In genomic region chr21:42002421-42002958, GRCh38 we compare ENCODE assay signal across 8 cellular contexts. TPM values are rescaled to one million over a fixed set of nuclear protein-coding genes. Genes with fewer than 3 reads are reported as not detected.
A peak's percentile ranks its signal among the peaks of the same experiment; 100 is the strongest.
DNase-seq lines count a peak whose midpoint lies in the region; ATAC-seq and TF ChIP-seq lines count a peak whose summit lies in the region.

No MANE protein-coding gene starts in this region.

- H3K4me1 Mint-ChIP-seq in activated CD8-positive, alpha-beta T cell treated with anti-CD3 and anti-CD28 coated beads for 36 hours (ENCODE audit: low read depth): peaks cover 54% of the 10 kb centered on the region
- H3K4me1 Mint-ChIP-seq in stimulated activated naive CD8-positive, alpha-beta T cell treated with anti-CD3 and anti-CD28 coated beads, Interleukin-15, Interleukin-2, amounts not matched to agents 100 ng/mL and 50 ng/mL, for 24 hours (ENCODE audit: low read depth): peaks cover 75% of the 10 kb centered on the region

- peak overlapping the region; percentile 2 for H3K4me3 Mint-ChIP-seq in activated CD8-positive, alpha-beta T cell treated with anti-CD3 and anti-CD28 coated beads for 36 hours
- peak overlapping the region; percentile 69 for H3K4me3 Mint-ChIP-seq in stimulated activated naive CD8-positive, alpha-beta T cell treated with anti-CD3 and anti-CD28 coated beads, Interleukin-15, Interleukin-2, amounts not matched to agents 100 ng/mL and 50 ng/mL, for 24 hours

- DNase-seq in activated CD8-positive, alpha-beta T cell treated with anti-CD3 and anti-CD28 coated beads for 36 hours: peak; percentile 87
- peak; percentile 63 for DNase-seq in fibroblast of the conjunctiva (ENCODE audit: low read depth)
- no peak for DNase-seq in mucosa of gallbladder (ENCODE audit: low spot score)
- no peak for DNase-seq in NAMALWA (ENCODE audit: low spot score)
- no peak for DNase-seq in activated gamma-delta T cell treated with Interleukin-2 at 50 U/mL for 16 hours

- intact Hi-C loops in activated CD8-positive, alpha-beta T cell treated with anti-CD3 and anti-CD28 coated beads for 36 hours (cut with micrococcal nuclease): loop anchor here (5.0 to 10.0 kb wide), 2 partner anchors 105 to 232 kb away; no protein-coding TSS in a partner anchor

- CTCF ChIA-PET in activated CD8-positive, alpha-beta T cell treated with anti-CD3 and anti-CD28 coated beads for 36 hours (lab: Charles Lee): interaction anchor here (1.0 to 2.0 kb wide), 3 partner anchors 20 to 106 kb away, joined by 4 to 8 read pairs (median 6); no protein-coding TSS in a partner anchor

- H3K27me3 Mint-ChIP-seq in activated CD8-positive, alpha-beta T cell treated with anti-CD3 and anti-CD28 coated beads for 36 hours: no peaks in the 10 kb centered on the region
- H3K27me3 Mint-ChIP-seq in stimulated activated naive CD8-positive, alpha-beta T cell treated with anti-CD3 and anti-CD28 coated beads, Interleukin-15, Interleukin-2, amounts not matched to agents 100 ng/mL and 50 ng/mL, for 24 hours: no peaks in the 10 kb centered on the region

- peak overlapping the region; percentile 88 for H3K27ac Mint-ChIP-seq in activated CD8-positive, alpha-beta T cell treated with anti-CD3 and anti-CD28 coated beads for 36 hours
- peak overlapping the region; percentile 93 for H3K27ac Mint-ChIP-seq in stimulated activated naive CD8-positive, alpha-beta T cell treated with anti-CD3 and anti-CD28 coated beads, Interleukin-15, Interleukin-2, amounts not matched to agents 100 ng/mL and 50 ng/mL, for 24 hours

- POLR2A ChIA-PET in activated CD8-positive, alpha-beta T cell treated with anti-CD3 and anti-CD28 coated beads for 36 hours (lab: Charles Lee): interaction anchor here (0.7 to 1.6 kb wide), 6 partner anchors 27 to 125 kb away, joined by 3 to 5 read pairs (median 3); no protein-coding TSS in a partner anchor

- ATAC-seq in GM18870 (IDR thresholded peaks at IDR 0.05; ENCODE audit: unreplicated experiment) (peak; percentile 82), HG03095 (IDR thresholded peaks at IDR 0.05; ENCODE audit: unreplicated experiment) (peak; percentile 80)
- ATAC-seq in activated CD8-positive, alpha-beta T cell treated with anti-CD3 and anti-CD28 coated beads for 36 hours: peak; percentile 90

- TF ChIP-seq CTCF in activated CD8-positive, alpha-beta T cell treated with anti-CD3 and anti-CD28 coated beads for 36 hours (IDR thresholded peaks at IDR 0.05): no peak

- no peaks in the 10 kb centered on the region for H3K9me3 Mint-ChIP-seq in activated CD8-positive, alpha-beta T cell treated with anti-CD3 and anti-CD28 coated beads for 36 hours
- no peaks in the 10 kb centered on the region for H3K9me3 Mint-ChIP-seq in stimulated activated naive CD8-positive, alpha-beta T cell treated with anti-CD3 and anti-CD28 coated beads, Interleukin-15, Interleukin-2, amounts not matched to agents 100 ng/mL and 50 ng/mL, for 24 hours

- peaks cover 58% of the 10 kb centered on the region for H3K36me3 Mint-ChIP-seq in activated CD8-positive, alpha-beta T cell treated with anti-CD3 and anti-CD28 coated beads for 36 hours (ENCODE audit: low read depth)
- peaks cover 75% of the 10 kb centered on the region for H3K36me3 Mint-ChIP-seq in stimulated activated naive CD8-positive, alpha-beta T cell treated with anti-CD3 and anti-CD28 coated beads, Interleukin-15, Interleukin-2, amounts not matched to agents 100 ng/mL and 50 ng/mL, for 24 hours (ENCODE audit: low read depth)

RNA-seq across cellular contexts. Expression of gene ZBTB21, which starts 7.7 kb away (rescaled TPM):
- total RNA-seq in activated CD8-positive, alpha-beta T cell treated with anti-CD3 and anti-CD28 coated beads for 36 hours: 10 to 100 TPM; 29.6 to 29.7 TPM
- 22.8 TPM for total RNA-seq in mucosa of gallbladder

RNA-seq across cellular contexts. Expression of gene C2CD2, which starts 48.7 kb away (rescaled TPM):
- 1 to 10 TPM; 6.2 to 7.1 TPM for total RNA-seq in activated CD8-positive, alpha-beta T cell treated with anti-CD3 and anti-CD28 coated beads for 36 hours
- 30.8 TPM for total RNA-seq in mucosa of gallbladder

Comparison
In these comparisons a context has a peak if more than half of its experiments do, and no peak if none do; other contexts are left out.
1. DNase-seq: peak in activated CD8-positive, alpha-beta T cell treated with anti-CD3 and anti-CD28 coated beads for 36 hours (single experiment) and fibroblast of the conjunctiva (single experiment); none in mucosa of gallbladder (single experiment), NAMALWA (single experiment) and activated gamma-delta T cell treated with Interleukin-2 at 50 U/mL for 16 hours (single experiment).
2. Peak in every context shown above with its lines, with median percentiles within 50 percentile points of each other: ATAC-seq.